19 cellular contexts compared by ENCODE assay signal in genomic region chr2:236623816-236624215, GRCh38. TPM values are rescaled to one million over a fixed set of nuclear protein-coding genes. Genes with fewer than 3 reads are reported as not detected.
A peak's percentile ranks its signal among the peaks of the same experiment; 100 is the strongest.
DNase-seq lines count a peak whose midpoint lies in the region; ATAC-seq and TF ChIP-seq lines count a peak whose summit lies in the region.
"Had no signal": no experiment of that assay in that cellular context is flagged by ENCODE, and none has a peak within 500 bp of the region (broad histone marks: within the 10 kb centered on the region; RNA-seq: fewer than 3 reads in every experiment).

No MANE protein-coding gene starts in this region.

- H3K4me1 ChIP-seq in spleen, result no peaks in the 10 kb centered on the region
- H3K4me1 ChIP-seq in effector memory CD4-positive, alpha-beta T cell (ENCODE audit: control insufficient read depth, insufficient read depth, low read length, poor library complexity, severe bottlenecking), result no peaks in the 10 kb centered on the region

- peaks cover 4% of the 10 kb centered on the region for H3K27me3 ChIP-seq in brain microvascular endothelial cell (replicated peaks)
- H3K27me3 ChIP-seq in spleen (replicated peaks in 1 of 7), result no peaks in the 10 kb centered on the region
- no peaks in the 10 kb centered on the region for H3K27me3 ChIP-seq in effector memory CD4-positive, alpha-beta T cell (replicated peaks; ENCODE audit: control insufficient read depth, insufficient read depth, low read length, poor library complexity, severe bottlenecking)

- no peaks in the 10 kb centered on the region for H3K9me3 Mint-ChIP-seq in neural crest cell

- no peaks in the 10 kb centered on the region for H3K36me3 Mint-ChIP-seq in neural crest cell (ENCODE audit: low read depth)

- H3K27ac ChIP-seq in brain microvascular endothelial cell (no peak overlapping the region), spleen (no peak overlapping the region)
- no peak overlapping the region for H3K27ac ChIP-seq in effector memory CD4-positive, alpha-beta T cell (ENCODE audit: insufficient read depth, low read length, poor library complexity, severe bottlenecking)
- H3K27ac ChIP-seq: PC-9, RWPE1 had no signal

- TF ChIP-seq CTCF in GM12875 (IDR thresholded peaks at IDR 0.05; ENCODE audit: borderline replicate concordance, insufficient read depth, low read depth, low read length), result 0 out of 2 replicates have a peak, but pooled peaks have one; percentile 8
- TF ChIP-seq CTCF in brain microvascular endothelial cell (IDR thresholded peaks at IDR 0.05; ENCODE audit: low read depth, low read length, missing control alignments), result peak; percentile 20
- no peak for TF ChIP-seq CTCF in neural crest cell (conservative IDR thresholded peaks at IDR 0.05)
- no peak for TF ChIP-seq CTCF in spleen (IDR thresholded peaks at IDR 0.05 in 8 of 11, conservative IDR thresholded peaks at IDR 0.05 in 3 of 11)

- WGBS in spleen, 5 donors, result 88 to 95% (median 88%) methylated on average over 10 of the region's 10 CpGs

- peak overlapping the region; percentile 50 for H3K27ac Mint-ChIP-seq in neural crest cell (ENCODE audit: unreplicated experiment)
- H3K27ac Mint-ChIP-seq: B cell had no signal

- DNase-seq in brain microvascular endothelial cell (no peak), neural crest cell (ENCODE audit: low read depth, low spot score) (no peak), spleen (peak; percentile 38), A172 (ENCODE audit: low spot score) (no peak), retina (no peak)
- DNase-seq in effector memory CD4-positive, alpha-beta T cell, result no peak
- DNase-seq: 8988T, COR-L47, DMS 273 treated with DMSO at 0.1 percent for 48 hours, DND-41, HCEC 1CT, NCI-H1694 treated with DMSO at 0.1 percent for 48 hours, NCI-H2227 treated with DMSO at 0.1 percent for 48 hours, NCI-H524, PC-9 had no signal

- intact Hi-C loops in spleen (cut with DNase I; ENCODE audit: low total_unique reads), result no loop called here

- ATAC-seq in HG02870 (IDR thresholded peaks at IDR 0.05; ENCODE audit: unreplicated experiment), result no peak

- H3K4me3 Mint-ChIP-seq in neural crest cell, result no peak overlapping the region
- H3K4me3 Mint-ChIP-seq: B cell had no signal

- H3K4me3 ChIP-seq in GM12875 (ENCODE audit: low read depth, low read length), result no peak overlapping the region
- H3K4me3 ChIP-seq in brain microvascular endothelial cell (ENCODE audit: low read depth, low read length), result no peak overlapping the region
- no peak overlapping the region for H3K4me3 ChIP-seq in spleen
- H3K4me3 ChIP-seq in effector memory CD4-positive, alpha-beta T cell (ENCODE audit: insufficient read depth, low read depth, low read length, poor library complexity, severe bottlenecking), result no peak overlapping the region
- H3K4me3 ChIP-seq: PC-9 had no signal

- no peaks in the 10 kb centered on the region for H3K27me3 Mint-ChIP-seq in neural crest cell (ENCODE audit: low read depth)

- H3K36me3 ChIP-seq in brain microvascular endothelial cell (replicated peaks) (no peaks in the 10 kb centered on the region), spleen (no peaks in the 10 kb centered on the region)
- no peaks in the 10 kb centered on the region for H3K36me3 ChIP-seq in effector memory CD4-positive, alpha-beta T cell (ENCODE audit: control insufficient read depth, insufficient read depth, low read length)

- no peaks in the 10 kb centered on the region for H3K9me3 ChIP-seq in spleen
- H3K9me3 ChIP-seq in effector memory CD4-positive, alpha-beta T cell (ENCODE audit: control insufficient read depth, low read length), result no peaks in the 10 kb centered on the region

- no peak for TF ChIP-seq POLR2A in spleen (IDR thresholded peaks at IDR 0.05)

- in situ Hi-C loops in brain microvascular endothelial cell (cut with HindIII; ENCODE audit: low pct_ligation_motif_present, low sequenced_read_pairs), result no loop called here

- H3K4me1 Mint-ChIP-seq in neural crest cell, result peaks cover 24% of the 10 kb centered on the region
- H3K4me1 Mint-ChIP-seq: B cell had no signal

RNA-seq across cellular contexts. Expression of gene ACKR3, which starts 54.2 kb away (rescaled TPM):
- 24.5 and 26.2 TPM in 2 replicates for total RNA-seq in neural crest cell
- 100 to 1,000 TPM in 2 of 7 donors, 10 to 100 TPM in 5; 46.9 to 164 (median 86.8) TPM for total RNA-seq in spleen
- 10 to 100 TPM; 11.5 to 15.0 (median 12.8) TPM for polyA plus RNA-seq in spleen
- 1.3 and 1.7 TPM in 2 replicates for total RNA-seq in A172 (2014; rRNA removed; shearing (Covaris generic))

Comparison
In these comparisons a context has a peak if more than half of its experiments do, and no peak if none do; other contexts are left out.
1. CTCF ChIP-seq: peak in GM12875 (single experiment) and brain microvascular endothelial cell (single experiment); none in neural crest cell (single experiment) and spleen (0 of 11).